8 cellular contexts compared by ENCODE assay signal in the genomic region with DNA sequence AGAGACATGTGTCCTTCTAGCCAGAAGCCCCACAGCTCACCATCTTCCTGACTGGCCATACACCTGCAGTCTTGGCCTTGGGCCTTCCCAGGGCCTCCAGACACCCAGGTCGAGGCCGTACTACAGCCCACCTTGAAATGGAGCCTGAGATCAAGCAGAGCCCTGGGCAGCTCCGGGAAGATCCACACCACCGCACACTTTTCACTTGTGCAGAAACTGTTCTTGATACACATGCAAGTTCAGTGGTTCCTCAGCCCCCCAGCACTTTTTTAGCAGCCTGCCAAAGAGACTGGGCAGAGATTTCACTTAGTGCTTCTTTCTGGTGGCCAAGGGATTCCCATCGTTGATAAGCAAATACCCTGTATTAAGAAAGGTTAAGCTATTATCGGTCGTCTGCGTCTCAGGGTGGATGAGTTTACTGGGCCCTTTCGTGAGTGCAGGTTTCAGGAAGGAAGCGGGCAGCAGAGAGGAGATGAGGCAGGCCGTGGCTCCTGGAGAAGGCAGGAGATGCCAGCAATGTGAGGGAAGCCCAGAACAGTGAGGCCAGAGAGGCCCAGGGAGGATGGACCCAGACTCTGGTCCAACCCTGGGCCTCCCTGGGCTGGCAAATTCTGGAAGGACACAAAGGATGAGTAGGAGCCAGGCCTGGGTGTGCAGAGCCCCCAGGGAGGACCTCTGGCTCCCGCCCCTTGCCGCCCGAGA. TPM values are rescaled to one million over a fixed set of nuclear protein-coding genes. Genes with fewer than 3 reads are reported as not detected.
DNase-seq lines count a peak whose midpoint lies in the region; ATAC-seq and TF ChIP-seq lines count a peak whose summit lies in the region.

No MANE protein-coding gene starts in this region.

- no peak overlapping the region for H3K9ac ChIP-seq in SK-N-SH

- no peaks in the 10 kb centered on the region for H3K9me3 ChIP-seq in SK-N-SH
- no peaks in the 10 kb centered on the region for H3K9me3 ChIP-seq in right lobe of liver
- no peaks in the 10 kb centered on the region for H3K9me3 ChIP-seq in tibial artery

- H3K36me3 Mint-ChIP-seq in activated B cell treated with CpG ODN at 0.5 μM for 24 hours (ENCODE audit: low read depth): peaks cover 35% of the 10 kb centered on the region
- no peaks in the 10 kb centered on the region for H3K36me3 Mint-ChIP-seq in activated T-helper 17 cell treated with anti-CD3 and anti-CD28 coated beads, Interleukin-2, amount 50 U/mL, for 72 hours (ENCODE audit: low read depth)

- H3K4me1 Mint-ChIP-seq in activated B cell treated with CpG ODN at 0.5 μM for 24 hours: peaks cover 97% of the 10 kb centered on the region
- peaks cover 6% of the 10 kb centered on the region for H3K4me1 Mint-ChIP-seq in activated T-helper 17 cell treated with anti-CD3 and anti-CD28 coated beads, Interleukin-2, amount 50 U/mL, for 72 hours

- TF ChIP-seq RAD21 in SK-N-SH (IDR thresholded peaks at IDR 0.05; ENCODE audit: low read length): no peak

- H3K4me3 Mint-ChIP-seq in activated B cell treated with CpG ODN at 0.5 μM for 24 hours: peak overlapping the region; percentile 92
- no peak overlapping the region for H3K4me3 Mint-ChIP-seq in activated T-helper 17 cell treated with anti-CD3 and anti-CD28 coated beads, Interleukin-2, amount 50 U/mL, for 72 hours

- H3F3A ChIP-seq in SK-N-SH (replicated peaks; ENCODE audit: insufficient read depth): no peaks in the 10 kb centered on the region

- TF ChIP-seq POLR2A in right lobe of liver (IDR thresholded peaks at IDR 0.05): no peak

- no peak for TF ChIP-seq EP300 in SK-N-SH (IDR thresholded peaks at IDR 0.05; ENCODE audit: borderline replicate concordance in 1 of 2, low read depth in 1 of 2, low read length in 1 of 2)

- H3K4me3 ChIP-seq in SK-N-SH (ENCODE audit: low read depth in 2 of 2, low read length in 1 of 2) (no peak overlapping the region), right lobe of liver (no peak overlapping the region), tibial artery (no peak overlapping the region)

- POLR2A ChIA-PET in SK-N-SH (lab: Yijun Ruan, JAX) (no interaction called here), activated B cell treated with CpG ODN at 0.5 μM for 24 hours (lab: Charles Lee) (interaction anchor here (0.6 to 29.1 kb wide), 9 partner anchors 9 to 324 kb away, joined by 3 to 1669 read pairs (median 5); partner anchors contain the start of genes TFEB and TOMM6)

- CTCF ChIA-PET in SK-N-SH (lab: Yijun Ruan, JAX): interaction anchor here (0.6 to 2.1 kb wide), 4 partner anchors 8 to 41 kb away, joined by 3 to 8 read pairs (median 5); no protein-coding TSS in a partner anchor
- CTCF ChIA-PET in activated B cell treated with CpG ODN at 0.5 μM for 24 hours (lab: Charles Lee): interaction anchor here (1.2 to 6.1 kb wide), 6 partner anchors 8 to 40 kb away, joined by 3 to 81 read pairs (median 10); no protein-coding TSS in a partner anchor

- no peaks in the 10 kb centered on the region for H3K27me3 ChIP-seq in SK-N-SH (ENCODE audit: insufficient read depth)
- no peaks in the 10 kb centered on the region for H3K27me3 ChIP-seq in right lobe of liver
- no peaks in the 10 kb centered on the region for H3K27me3 ChIP-seq in tibial artery

- no peaks in the 10 kb centered on the region for H4K20me1 ChIP-seq in SK-N-SH (ENCODE audit: insufficient read depth)

- H3K9me3 Mint-ChIP-seq in activated B cell treated with CpG ODN at 0.5 μM for 24 hours: no peaks in the 10 kb centered on the region
- H3K9me3 Mint-ChIP-seq in activated T-helper 17 cell treated with anti-CD3 and anti-CD28 coated beads, Interleukin-2, amount 50 U/mL, for 72 hours: no peaks in the 10 kb centered on the region

- H3K36me3 ChIP-seq in SK-N-SH (replicated peaks in 1 of 2; ENCODE audit: control insufficient read depth in 1 of 2, insufficient read depth in 2 of 2, low read length in 1 of 2) (no peaks in the 10 kb centered on the region), right lobe of liver (no peaks in the 10 kb centered on the region), tibial artery (no peaks in the 10 kb centered on the region)

- no peak; the same call in 2 of the 3 replicates for ATAC-seq in SK-N-SH treated with all-trans-retinoic acid at 6 μM for 48 hours
- peak; percentile 9 for ATAC-seq in activated B cell treated with CpG ODN at 0.5 μM for 24 hours (ENCODE audit: low read depth)
- no peak for ATAC-seq in right lobe of liver
- no peak for ATAC-seq in activated T-helper 17 cell treated with anti-CD3 and anti-CD28 coated beads, Interleukin-2, amount 50 U/mL, for 72 hours (replicated peaks)
- ATAC-seq in GM21786 (IDR thresholded peaks at IDR 0.05; ENCODE audit: unreplicated experiment): no peak

- peak overlapping the region; percentile 59 for H3K4me2 ChIP-seq in SK-N-SH

- peak overlapping the region; percentile 99 for H3K27ac Mint-ChIP-seq in activated B cell treated with CpG ODN at 0.5 μM for 24 hours
- H3K27ac Mint-ChIP-seq in activated T-helper 17 cell treated with anti-CD3 and anti-CD28 coated beads, Interleukin-2, amount 50 U/mL, for 72 hours: no peak overlapping the region

- intact Hi-C loops in activated B cell treated with CpG ODN at 0.5 μM for 24 hours (cut with micrococcal nuclease) (loop anchor here (1.0 kb wide), 3 partner anchors 9 to 18 kb away; no protein-coding TSS in a partner anchor), right lobe of liver (cut with DNase I) (no loop called here), tibial artery (cut with DNase I; ENCODE audit: low total_unique reads) (no loop called here)

- DNase-seq in SK-N-SH: no peak
- DNase-seq in activated B cell treated with CpG ODN at 0.5 μM for 24 hours: no peak
- DNase-seq in right lobe of liver: no peak
- no peak for DNase-seq in tibial artery
- DNase-seq in T-helper 1 cell: no peak

- H3K27me3 Mint-ChIP-seq in activated B cell treated with CpG ODN at 0.5 μM for 24 hours: no peaks in the 10 kb centered on the region
- no peaks in the 10 kb centered on the region for H3K27me3 Mint-ChIP-seq in activated T-helper 17 cell treated with anti-CD3 and anti-CD28 coated beads, Interleukin-2, amount 50 U/mL, for 72 hours

- H3K27ac ChIP-seq in SK-N-SH (ENCODE audit: low read depth in 2 of 2, low read length in 1 of 2) (peak overlapping the region in 1 of 2 experiments; percentile 51; a peak in 2 of 4 replicates), right lobe of liver (peak overlapping the region in 2 of 3 donors; percentile 14 to 35), tibial artery (peak overlapping the region; percentile 50 to 61)

- H3K4me1 ChIP-seq in SK-N-SH (ENCODE audit: control insufficient read depth in 1 of 2, insufficient read depth in 2 of 2, low read depth in 1 of 2, low read length in 1 of 2) (peaks cover 14 to 28% of the 10 kb centered on the region in 2 experiments; a peak in 2 of 4 replicates), right lobe of liver (no peaks in the 10 kb centered on the region), tibial artery (peaks cover 0 to 48% (median 27%) of the 10 kb centered on the region in 4 donors)

- H2AFZ ChIP-seq in SK-N-SH (ENCODE audit: low read depth): no peak overlapping the region

- H3K79me2 ChIP-seq in SK-N-SH (ENCODE audit: insufficient read depth): peaks cover 38% of the 10 kb centered on the region

- TF ChIP-seq CTCF in SK-N-SH (IDR thresholded peaks at IDR 0.05) (no peak), activated B cell treated with CpG ODN at 0.5 μM for 24 hours (IDR thresholded peaks at IDR 0.05) (no peak), right lobe of liver (IDR thresholded peaks at IDR 0.05) (no peak), tibial artery (IDR thresholded peaks at IDR 0.05) (no peak)

- 94% methylated on average over 14 of the region's 14 CpGs for WGBS in SK-N-SH (ENCODE audit: low lambda C conversion rate)
- WGBS in right lobe of liver (ENCODE audit: insufficient coverage, low coverage, low lambda C conversion rate, missing lambda C conversion rate): 69% methylated on average over 6 of the region's 14 CpGs

- H3K9me2 ChIP-seq in SK-N-SH: no peaks in the 10 kb centered on the region

TF ChIP-seq in SK-N-SH treated with all-trans-retinoic acid at 6 μM for 48 hours, 23 proteins besides CTCF, POLR2A, EP300 and RAD21 (continues in another document):
- TF ChIP-seq ZFP30 (CRISPR knock-in tag; IDR thresholded peaks at IDR 0.05) (no peak), ZFP3 (CRISPR knock-in tag; IDR thresholded peaks at IDR 0.05) (no peak)

RNA-seq across cellular contexts. Expression of gene TFEB, which starts 11.3 kb away (rescaled TPM):
- polyA plus RNA-seq in SK-N-SH (2012; rRNA removed): 6.2 and 6.7 TPM in 2 replicates
- polyA plus RNA-seq in SK-N-SH (2012; cell fraction: cytosol; rRNA removed): 2.8 and 4.4 TPM in 2 replicates
- 15.1 and 17.2 TPM in 2 replicates for polyA plus RNA-seq in SK-N-SH (2012; cell fraction: nucleus; rRNA removed)
- total RNA-seq in activated B cell treated with CpG ODN at 0.5 μM for 24 hours (203 and 205 TPM in 2 replicates), right lobe of liver (1 to 10 TPM; 4.5 to 9.2 (median 6.6) TPM)
- 10 to 100 TPM in 1 of 2 donors, 1 to 10 TPM in 1; 9.4 to 12.0 TPM for total RNA-seq in activated T-helper 17 cell treated with anti-CD3 and anti-CD28 coated beads, Interleukin-2, amount 50 U/mL, for 72 hours

RNA-seq across cellular contexts. Expression of gene PGC, which starts 23.1 kb away (rescaled TPM):
- polyA plus RNA-seq in SK-N-SH (2012; rRNA removed): not detected in 2 replicates
- not detected in 2 replicates for polyA plus RNA-seq in SK-N-SH (2012; cell fraction: cytosol; rRNA removed)
- polyA plus RNA-seq in SK-N-SH (2012; cell fraction: nucleus; rRNA removed): not detected in 2 replicates
- total RNA-seq in activated B cell treated with CpG ODN at 0.5 μM for 24 hours (not detected in 2 replicates), right lobe of liver (under 1 TPM in 1 of 6 experiments, not detected in 5; 0.31 TPM)
- not detected for total RNA-seq in activated T-helper 17 cell treated with anti-CD3 and anti-CD28 coated beads, Interleukin-2, amount 50 U/mL, for 72 hours

RNA-seq across cellular contexts. Expression of gene FRS3, which starts 55.6 kb away (rescaled TPM):
- polyA plus RNA-seq in SK-N-SH (2012; rRNA removed): 7.5 and 8.6 TPM in 2 replicates
- polyA plus RNA-seq in SK-N-SH (2012; cell fraction: cytosol; rRNA removed): 5.0 and 6.0 TPM in 2 replicates
- polyA plus RNA-seq in SK-N-SH (2012; cell fraction: nucleus; rRNA removed): 20.0 and 30.2 TPM in 2 replicates
- total RNA-seq in activated B cell treated with CpG ODN at 0.5 μM for 24 hours (6.5 and 6.7 TPM in 2 replicates), right lobe of liver (1 to 10 TPM in 5 of 6 experiments, under 1 TPM in 1; 0.68 to 3.0 (median 1.9) TPM)
- total RNA-seq in activated T-helper 17 cell treated with anti-CD3 and anti-CD28 coated beads, Interleukin-2, amount 50 U/mL, for 72 hours: 1 to 10 TPM; 2.6 to 2.9 TPM

RNA-seq across cellular contexts. Expression of gene PRICKLE4, which starts 56.5 kb away (rescaled TPM):
- polyA plus RNA-seq in SK-N-SH (2012; rRNA removed): 3.9 and 5.0 TPM in 2 replicates
- 0.46 and 0.96 TPM in 2 replicates for polyA plus RNA-seq in SK-N-SH (2012; cell fraction: cytosol; rRNA removed)
- 57.9 and 78.4 TPM in 2 replicates for polyA plus RNA-seq in SK-N-SH (2012; cell fraction: nucleus; rRNA removed)
- 0.75 TPM in 1 of 2 replicates, not detected in the other for total RNA-seq in activated B cell treated with CpG ODN at 0.5 μM for 24 hours
- 1 to 10 TPM in 5 of 6 experiments, not detected in 1; 1.3 to 3.1 (median 2.7) TPM for total RNA-seq in right lobe of liver
- total RNA-seq in activated T-helper 17 cell treated with anti-CD3 and anti-CD28 coated beads, Interleukin-2, amount 50 U/mL, for 72 hours: not detected

Comparison
In these comparisons a context has a peak if more than half of its experiments do, and no peak if none do; other contexts are left out.
1. RNA of gene TFEB, which starts 11.3 kb away (total RNA-seq): 203 to 205 TPM in activated B cell treated with CpG ODN at 0.5 μM for 24 hours; 9.4 to 12.0 TPM in activated T-helper 17 cell treated with anti-CD3 and anti-CD28 coated beads, Interleukin-2, amount 50 U/mL, for 72 hours and 4.5 to 9.2 TPM in right lobe of liver; every median in the first group is over 10 times any median in the second.